In the genomic region with DNA sequence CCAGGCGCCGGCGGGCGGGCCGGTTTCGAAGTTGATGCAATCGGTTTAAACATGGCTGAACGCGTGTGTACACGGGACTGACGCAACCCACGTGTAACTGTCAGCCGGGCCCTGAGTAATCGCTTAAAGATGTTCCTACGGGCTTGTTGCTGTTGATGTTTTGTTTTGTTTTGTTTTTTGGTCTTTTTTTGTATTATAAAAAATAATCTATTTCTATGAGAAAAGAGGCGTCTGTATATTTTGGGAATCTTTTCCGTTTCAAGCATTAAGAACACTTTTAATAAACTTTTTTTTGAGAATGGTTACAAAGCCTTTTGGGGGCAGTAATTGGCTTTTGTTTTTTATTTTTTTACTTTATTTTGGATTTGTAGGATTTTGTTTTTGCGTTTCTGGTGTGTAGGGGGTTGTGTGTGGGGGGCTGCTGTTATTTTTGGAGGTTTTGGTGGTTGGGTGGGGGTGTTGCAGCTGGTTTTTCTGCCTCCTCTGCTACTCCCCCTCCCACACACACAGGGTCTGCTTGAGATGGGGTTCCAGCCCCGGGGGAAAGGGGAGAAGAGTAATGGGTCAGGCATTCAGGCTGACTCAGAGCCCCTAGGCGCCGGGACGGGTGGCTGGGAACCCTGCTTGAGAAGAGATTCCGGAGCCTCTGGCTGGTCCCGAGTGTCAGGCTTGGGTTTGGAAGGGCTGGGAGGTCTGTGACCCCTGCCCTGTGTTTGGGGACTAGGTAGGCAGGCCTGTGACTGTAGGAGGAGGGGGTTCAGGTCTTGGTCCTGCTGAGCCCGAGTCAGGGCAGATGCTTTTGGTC, we compare ENCODE assay signal across 8 cellular contexts. TPM values are rescaled to one million over a fixed set of nuclear protein-coding genes. Genes with fewer than 3 reads are reported as not detected.
DNase-seq lines count a peak whose midpoint lies in the region; ATAC-seq and TF ChIP-seq lines count a peak whose summit lies in the region.

No MANE protein-coding gene starts in this region.

- H4K20me1 ChIP-seq in hepatocyte (ENCODE audit: insufficient read depth, poor library complexity, severe bottlenecking), result peaks cover 31% of the 10 kb centered on the region

- peak; percentile 36 to 57 for TF ChIP-seq POLR2A in sigmoid colon (IDR thresholded peaks at IDR 0.05)

- no peak overlapping the region for H2AFZ ChIP-seq in hepatocyte

- WGBS in hepatocyte (ENCODE audit: low lambda C conversion rate, missing lambda C conversion rate), result 3% methylated on average over 25 of the region's 25 CpGs
- 2 to 8% methylated on average over 25 of the region's 25 CpGs for WGBS in sigmoid colon, 2 donors

- H3K27me3 ChIP-seq in ascending aorta, result no peaks in the 10 kb centered on the region
- no peaks in the 10 kb centered on the region for H3K27me3 ChIP-seq in hepatocyte
- no peaks in the 10 kb centered on the region for H3K27me3 ChIP-seq in sigmoid colon

- H3K9me3 ChIP-seq in ascending aorta (no peaks in the 10 kb centered on the region), hepatocyte (ENCODE audit: low read depth) (no peaks in the 10 kb centered on the region), sigmoid colon (no peaks in the 10 kb centered on the region)

- TF ChIP-seq EP300 in sigmoid colon (IDR thresholded peaks at IDR 0.05), result peak in 3 of 4 donors; percentile 71 to 87 (median 86)

- H3K4me1 ChIP-seq in ascending aorta, result peaks cover 10 to 14% of the 10 kb centered on the region in 2 donors
- H3K4me1 ChIP-seq in hepatocyte (ENCODE audit: insufficient read depth), result peaks cover 26% of the 10 kb centered on the region
- H3K4me1 ChIP-seq in sigmoid colon, result peaks cover 0 to 38% (median 24%) of the 10 kb centered on the region in 4 donors

- H3K79me2 ChIP-seq in hepatocyte, result peaks cover 34% of the 10 kb centered on the region

- ATAC-seq in GM21423 (IDR thresholded peaks at IDR 0.05; ENCODE audit: unreplicated experiment), result peak; percentile 28

- H3K36me3 ChIP-seq in ascending aorta, result peaks cover 17 to 38% of the 10 kb centered on the region in 2 donors
- H3K36me3 ChIP-seq in hepatocyte (replicated peaks; ENCODE audit: insufficient read depth, low read depth), result no peaks in the 10 kb centered on the region
- H3K36me3 ChIP-seq in sigmoid colon, result peaks cover 0 to 18% (median 6%) of the 10 kb centered on the region in 4 donors

- TF ChIP-seq CTCF in ascending aorta (IDR thresholded peaks at IDR 0.05), result no peak
- no peak for TF ChIP-seq CTCF in hepatocyte (IDR thresholded peaks at IDR 0.05; ENCODE audit: poor library complexity)
- TF ChIP-seq CTCF in sigmoid colon (IDR thresholded peaks at IDR 0.05), result no peak

- intact Hi-C loops in ascending aorta (cut with DNase I), result loop anchor here (1.0 to 5.0 kb wide), 2 partner anchors 130 to 203 kb away; no protein-coding TSS in a partner anchor
- intact Hi-C loops in sigmoid colon (cut with DNase I), result loop anchor here (1.0 to 5.0 kb wide), 4 partner anchors 113 to 224 kb away; no protein-coding TSS in a partner anchor

- H3K27ac ChIP-seq in ascending aorta (peak overlapping the region; percentile 99 to 100), hepatocyte (peak overlapping the region; percentile 100), sigmoid colon (peak overlapping the region; percentile 93 to 100 (median 98))

- peak overlapping the region; percentile 99 for H3K4me3 ChIP-seq in ascending aorta
- peak overlapping the region; percentile 56 for H3K4me3 ChIP-seq in hepatocyte
- peak overlapping the region; percentile 79 to 91 (median 86) for H3K4me3 ChIP-seq in sigmoid colon

- peak overlapping the region; percentile 77 for H3K4me2 ChIP-seq in hepatocyte

- peak; percentile 82 for DNase-seq in AG20443 (ENCODE audit: low spot score)
- DNase-seq in NCI-H1417 treated with DMSO at 0.1 percent for 48 hours (lab: John Stamatoyannopoulos, UW), result peak; percentile 55
- DNase-seq in T-helper 22 cell (ENCODE audit: low read depth), result peak; percentile 62
- peak in 1 of 2 donors; percentile 92 for DNase-seq in ascending aorta (ENCODE audit: low spot score in 2 of 2)
- peak; percentile 93 for DNase-seq in hepatocyte (ENCODE audit: low spot score)
- DNase-seq in sigmoid colon, result peak; percentile 96
- no peak for DNase-seq in NCI-H187 (lab: John Stamatoyannopoulos, UW)

- no peaks in the 10 kb centered on the region for H3K9me2 ChIP-seq in hepatocyte (replicated peaks; ENCODE audit: insufficient read depth)

RNA-seq across cellular contexts. Expression of gene CEBPB, which starts 1.9 kb away (rescaled TPM):
- total RNA-seq in ascending aorta (360 TPM), hepatocyte (58.9 and 60.9 TPM in 2 replicates), sigmoid colon (100 to 1,000 TPM in 2 of 4 donors, 10 to 100 TPM in 2; 53.2 to 173 (median 93.6) TPM)
- polyA plus RNA-seq in hepatocyte (159 and 183 TPM in 2 replicates), sigmoid colon (10 to 100 TPM in 2 of 3 donors, 1 to 10 TPM in 1; 6.9 to 17.4 (median 12.2) TPM)

RNA-seq across cellular contexts. Expression of gene PEDS1, which starts 39.0 kb away (rescaled TPM):
- total RNA-seq in ascending aorta (23.9 TPM), hepatocyte (24.5 and 29.5 TPM in 2 replicates), sigmoid colon (10 to 100 TPM; 19.1 to 27.4 (median 22.6) TPM)
- polyA plus RNA-seq in hepatocyte (39.1 and 46.2 TPM in 2 replicates), sigmoid colon (10 to 100 TPM; 13.8 to 24.2 (median 14.3) TPM)

Comparison
In these comparisons a context has a peak if more than half of its experiments do, and no peak if none do; other contexts are left out.
1. DNase-seq: peak in AG20443 (single experiment), NCI-H1417 treated with DMSO at 0.1 percent for 48 hours (single experiment), T-helper 22 cell (single experiment), hepatocyte (single experiment) and sigmoid colon (single experiment); none in NCI-H187 (0 of 2).
2. Peak in every context shown above with its lines, with median percentiles within 50 percentile points of each other: H3K27ac ChIP-seq and H3K4me3 ChIP-seq.